In the genomic region with DNA sequence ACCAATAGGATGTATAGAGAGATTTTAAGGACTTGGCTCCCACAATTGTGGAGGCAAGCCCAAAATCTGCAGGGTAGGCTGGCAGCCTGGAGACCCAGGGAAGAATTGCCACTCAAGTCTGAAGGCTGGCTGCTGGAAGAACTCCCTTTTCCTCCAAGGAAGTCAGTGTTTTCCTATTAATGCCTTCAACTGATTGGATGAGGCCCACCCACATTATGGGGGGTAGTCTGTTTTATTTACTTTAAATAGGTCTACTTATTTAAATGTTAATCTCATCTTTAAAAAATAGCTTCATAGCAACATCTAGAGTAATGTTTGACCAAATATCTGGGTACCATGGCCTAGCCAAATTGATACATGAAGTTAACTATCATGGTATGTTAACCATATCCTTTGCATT, we compare ENCODE assay signal across 34 cellular contexts. TPM values are rescaled to one million over a fixed set of nuclear protein-coding genes. Genes with fewer than 3 reads are reported as not detected.
"Had no signal": no experiment of that assay in that cellular context is flagged by ENCODE, and none has a peak within 500 bp of the region (broad histone marks: within the 10 kb centered on the region; RNA-seq: fewer than 3 reads in every experiment).

No MANE protein-coding gene starts in this region.

- H3K27me3 ChIP-seq: adrenal gland, ascending aorta, body of pancreas, brain microvascular endothelial cell, breast epithelium, cardiac muscle cell had no signal

- DNase-seq: activated effector memory CD4-positive, alpha-beta T cell treated with anti-CD3 and anti-CD28 coated beads, Interleukin-2, amount 50 U/mL, for 16 hours; activated effector memory CD4-positive, alpha-beta T cell treated with Interleukin-2 at 50 U/mL for 16 hours; activated gamma-delta T cell; activated gamma-delta T cell treated with Interleukin-2 at 50 U/mL for 16 hours; activated naive CD4-positive, alpha-beta T cell; activated naive CD4-positive, alpha-beta T cell treated with anti-CD3 and anti-CD28 coated beads for 36 hours; activated naive CD4-positive, alpha-beta T cell treated with anti-CD3 and anti-CD28 coated beads, Interleukin-2, amount 10 ng/mL, durations not matched to agents 7 days and 5 days; activated naive CD4-positive, alpha-beta T cell treated with anti-CD3 and anti-CD28 coated beads, Interleukin-2, amount 50 U/mL, for 16 hours; activated naive CD4-positive, alpha-beta T cell treated with Interleukin-2 at 50 U/mL for 16 hours; activated naive CD8-positive, alpha-beta T cell treated with anti-CD3 and anti-CD28 coated beads for 36 hours; activated naive CD8-positive, alpha-beta T cell treated with anti-CD3 and anti-CD28 coated beads, Interleukin-2, amount 10 ng/mL, durations not matched to agents 7 days and 5 days; activated naive CD8-positive, alpha-beta T cell treated with anti-CD3 and anti-CD28 coated beads, Interleukin-2, amount 50 U/mL, for 24 hours; activated T-cell treated with anti-CD3 and anti-CD28 coated beads, Interleukin-2, amount 50 U/mL, for 24 hours; activated T-cell treated with anti-CD3 and anti-CD28 coated beads, Interleukin-2, amount 50 U/mL, for 4 hours; activated T-cell treated with anti-CD3 and anti-CD28 coated beads, Interleukin-2, amount 50 U/mL, for 48 hours; adrenal gland; amniotic stem cell; amygdala; anterior cingulate cortex; aorta; body of pancreas; brain microvascular endothelial cell; caudate nucleus; central memory CD4-positive, alpha-beta T cell; cerebellar nuclear complex had no signal

- H3K4me1 ChIP-seq: adrenal gland, ascending aorta, breast epithelium had no signal

- H3K9me3 ChIP-seq: adrenal gland, ascending aorta, body of pancreas, breast epithelium had no signal

- FAIRE-seq: astrocyte, bronchial epithelial cell had no signal

- H3K4me3 ChIP-seq: adrenal gland, ascending aorta, body of pancreas, breast epithelium, cardiac muscle cell had no signal

- ATAC-seq: activated T-cell treated with anti-CD3 and anti-CD28 coated beads, Interleukin-2, amount 50 U/mL, for 4 hours; body of pancreas had no signal

- H3K27ac ChIP-seq: adrenal gland, ascending aorta, body of pancreas, brain microvascular endothelial cell, breast epithelium, cardiac muscle cell had no signal

RNA-seq across cellular contexts. Expression of a gene that starts 20.1 kb away (rescaled TPM):
- total RNA-seq: activated naive CD4-positive, alpha-beta T cell treated with anti-CD3 and anti-CD28 coated beads for 36 hours; activated T-helper 1 cell treated with anti-CD3 and anti-CD28 coated beads, Interleukin-12 subunit alpha, Interleukin-12 subunit beta, Interleukin-2, Interleukin-4 antibody, amounts not matched to agents 30 ng/mL and 10 ng/mL and 1 ng/mL, durations not matched to agents 14 hours and 24 hours and 36 hours; activated T-helper 2 cell treated with anti-CD3 and anti-CD28 coated beads, Interferon-gamma antibody, Interleukin-2, Interleukin-4, amounts not matched to agents 10 μg/mL and 5 μg/mL and 100 μg/mL, durations not matched to agents 14 hours and 24 hours and 36 hours; ascending aorta; astrocyte; bronchial epithelial cell; cardiac muscle cell; cerebellum; chondrocyte had no signal
- polyA plus RNA-seq: cardiac muscle cell had no signal
